ENCODE assay signal across 19 cellular contexts in the genomic region with DNA sequence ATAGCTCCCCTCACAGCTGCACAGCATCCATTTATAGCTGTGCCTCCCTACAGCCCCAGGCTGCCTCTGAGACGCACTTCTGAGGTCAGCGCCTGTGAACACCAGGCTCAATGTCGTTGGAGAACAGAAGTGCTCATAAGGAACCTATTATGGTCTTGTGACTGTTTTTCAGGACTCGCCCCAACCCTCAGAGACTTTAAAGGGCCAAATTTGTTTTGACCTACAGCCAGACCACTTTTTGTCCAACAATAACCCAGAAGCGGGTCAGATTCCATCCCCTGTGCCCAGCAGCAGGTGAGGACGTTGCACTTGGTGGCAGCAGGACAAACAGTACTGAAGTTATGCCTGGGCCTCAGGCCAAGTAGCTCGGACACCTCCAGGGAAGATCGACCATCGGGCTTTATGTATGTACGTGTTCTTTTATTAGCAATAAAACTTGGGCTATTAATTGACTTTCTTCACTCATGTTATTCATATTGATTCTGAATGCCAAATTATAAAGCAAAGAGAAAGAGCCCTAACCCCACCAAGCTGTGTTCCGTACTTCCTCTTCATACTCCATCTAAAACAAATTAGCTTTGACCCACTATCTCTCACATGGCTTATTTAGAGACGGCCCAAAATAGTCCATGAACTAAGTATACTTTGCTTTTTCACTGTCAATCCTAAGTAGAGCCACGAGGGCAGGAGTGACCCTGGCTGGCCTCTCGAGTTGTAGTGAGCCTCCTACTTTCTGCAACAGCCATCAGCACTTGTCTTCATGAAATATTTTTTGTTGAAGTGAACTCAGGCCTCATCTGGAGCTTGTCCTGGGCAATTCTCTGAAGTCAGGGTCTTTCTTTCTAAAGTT.
"Had no signal": no experiment of that assay in that cellular context is flagged by ENCODE, and none has a peak within 500 bp of the region (broad histone marks: within the 10 kb centered on the region; RNA-seq: fewer than 3 reads in every experiment).

No MANE protein-coding gene starts in this region.

- H3K36me3 ChIP-seq: ascending aorta, breast epithelium, esophagus muscularis mucosa, spleen had no signal

- FAIRE-seq: endothelial cell of umbilical vein, islet of Langerhans had no signal

- H3K4me1 ChIP-seq: breast epithelium, spleen had no signal

- H3K9me3 ChIP-seq: ascending aorta, breast epithelium had no signal

- DNase-seq: activated CD4-positive, alpha-beta T cell treated with anti-CD3 and anti-CD28 coated beads, Interleukin-2, amount 10 ng/mL, durations not matched to agents 24 days and 14 days; activated CD4-positive, CD25-positive, alpha-beta regulatory T cell; activated CD8-positive, alpha-beta T cell treated with anti-CD3 and anti-CD28 coated beads, Interleukin-2, amount 10 ng/mL, durations not matched to agents 7 days and 5 days; activated effector memory CD4-positive, alpha-beta T cell treated with Interleukin-2 at 50 U/mL for 16 hours; activated naive CD4-positive, alpha-beta T cell treated with anti-CD3 and anti-CD28 coated beads, Interleukin-2, amount 10 ng/mL, durations not matched to agents 7 days and 5 days; activated T-cell treated with anti-CD3 and anti-CD28 coated beads, Interleukin-2, amount 50 U/mL, for 4 hours; effector CD8-positive, alpha-beta T cell; hippocampal formation; left colon; naive B cell; spleen; stimulated activated naive B cell treated with anti-CD40 and anti-IgM and Interleukin-4, amounts not matched to agents 10 μg/mL and 1 μg/mL and 100 μg/mL, for 72 hours; T-helper 1 cell; T1000 had no signal

- H3K27ac ChIP-seq: ascending aorta, breast epithelium, esophagus muscularis mucosa, spleen had no signal

- ATAC-seq: activated CD8-positive, alpha-beta T cell treated with anti-CD3 and anti-CD28 coated beads, Interleukin-2, amount 10 ng/mL, durations not matched to agents 7 days and 5 days; activated T-cell treated with anti-CD3 and anti-CD28 coated beads, Interleukin-2, amount 50 U/mL, for 4 hours; left colon; stimulated activated naive B cell treated with anti-CD40 and anti-IgM and Interleukin-4, amounts not matched to agents 10 μg/mL and 1 μg/mL and 100 μg/mL, for 72 hours had no signal

- H3K4me3 ChIP-seq: ascending aorta, breast epithelium, esophagus muscularis mucosa, spleen had no signal

- H3K27me3 ChIP-seq: ascending aorta, breast epithelium had no signal
